8 cellular contexts compared by ENCODE assay signal in the genomic region with DNA sequence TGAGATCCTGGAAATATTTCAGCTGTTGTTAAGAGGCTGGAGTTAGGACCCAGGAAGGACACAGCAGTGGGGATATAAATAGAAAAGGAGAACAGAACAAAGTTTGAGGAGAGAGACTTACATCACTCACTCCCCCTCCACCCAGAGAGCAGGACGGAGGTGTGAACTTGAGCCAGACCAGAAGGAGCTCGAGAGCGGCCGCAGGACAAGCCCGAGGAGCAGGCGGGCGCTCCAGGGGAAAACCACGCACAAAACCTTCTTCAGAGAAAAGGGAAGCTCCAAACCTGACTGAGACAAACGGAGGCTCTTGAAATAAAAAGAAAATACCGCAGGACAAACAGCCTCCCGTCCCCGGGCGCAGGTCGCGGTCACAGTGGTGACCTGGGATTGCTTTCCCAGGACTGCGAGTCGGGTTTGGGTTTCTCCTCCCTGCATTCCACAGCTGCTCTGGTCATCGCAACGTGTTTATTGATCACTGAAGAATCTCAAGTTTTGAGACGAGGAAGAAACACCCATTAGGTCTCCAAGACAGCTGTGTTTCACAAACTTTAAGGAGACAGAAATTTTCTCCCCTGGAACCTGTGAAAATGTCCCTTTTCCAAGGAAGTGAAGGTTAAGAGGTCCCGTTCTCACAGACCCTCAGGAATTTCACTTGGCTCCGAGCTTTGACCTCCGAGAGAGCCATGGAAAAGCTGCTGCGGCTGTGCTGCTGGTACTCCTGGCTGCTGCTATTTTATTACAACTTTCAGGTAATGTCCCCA. TPM values are rescaled to one million over a fixed set of nuclear protein-coding genes. Genes with fewer than 3 reads are reported as not detected.
DNase-seq lines count a peak whose midpoint lies in the region; ATAC-seq and TF ChIP-seq lines count a peak whose summit lies in the region.

A gene (plus strand): TSS at position 125 of the 761 bp plus-strand sequence. CDS start 559 bp downstream, at position 684.

- no peak for TF ChIP-seq CTCF in type B pancreatic cell (conservative IDR thresholded peaks at IDR 0.05)

- no peak within 1 kb of the TSS for H3K4me3 ChIP-seq in CD4-positive, alpha-beta memory T cell (ENCODE audit: low read length in 2 of 2)

- ATAC-seq in HG03342 (IDR thresholded peaks at IDR 0.05; ENCODE audit: unreplicated experiment) (peak; percentile 55), HG03565 (IDR thresholded peaks at IDR 0.05; ENCODE audit: unreplicated experiment) (no peak)

- POLR2A ChIA-PET in CD4-positive, alpha-beta memory T cell (lab: Charles Lee; ENCODE audit: partially characterized antibody), result no interaction called here

- peak within 1 kb of the TSS; percentile 52 for H3K4me3 Mint-ChIP-seq in dendritic cell treated with granulocyte-macrophage colony-stimulating factor and Interleukin-4, amounts not matched to agents 40 ng/mL and 50 ng/mL, for 4 days
- peak within 1 kb of the TSS; percentile 67 for H3K4me3 Mint-ChIP-seq in type B pancreatic cell
- H3K4me3 Mint-ChIP-seq in CD4-positive, alpha-beta memory T cell, result no peak within 1 kb of the TSS

- no peak within 1 kb of the TSS for H3K27ac ChIP-seq in CD4-positive, alpha-beta memory T cell (ENCODE audit: low read depth, low read length)

- H3K27ac Mint-ChIP-seq in dendritic cell treated with granulocyte-macrophage colony-stimulating factor and Interleukin-4, amounts not matched to agents 40 ng/mL and 50 ng/mL, for 4 days, result peak within 1 kb of the TSS; percentile 47
- peak within 1 kb of the TSS; percentile 15 for H3K27ac Mint-ChIP-seq in type B pancreatic cell
- H3K27ac Mint-ChIP-seq in CD4-positive, alpha-beta memory T cell, result peak within 1 kb of the TSS in 1 of 7 donors; percentile 2

- DNase-seq in mesenteric fat pad (ENCODE audit: low spot score) (no peak), type B pancreatic cell (ENCODE audit: extremely low spot score, unreplicated experiment) (no peak), NCI-H2081 treated with DMSO at 0.1 percent for 48 hours (lab: John Stamatoyannopoulos, UW) (no peak)
- no peak for DNase-seq in CD4-positive, alpha-beta memory T cell
- no peak for DNase-seq in activated CD4-positive, alpha-beta T cell treated with anti-CD3 and anti-CD28 coated beads for 48 hours

- CTCF ChIA-PET in CD4-positive, alpha-beta memory T cell (lab: Charles Lee; ENCODE audit: partially characterized antibody), result no interaction called here

- H3K9me3 ChIP-seq in CD4-positive, alpha-beta memory T cell (ENCODE audit: control insufficient read depth in 1 of 2, low read length in 2 of 2), result no peaks in the 10 kb centered on the region

- H3K4me1 ChIP-seq in CD4-positive, alpha-beta memory T cell (ENCODE audit: insufficient read depth, low read length), result no peaks in the 10 kb centered on the region

- H3K9me3 Mint-ChIP-seq in dendritic cell treated with granulocyte-macrophage colony-stimulating factor and Interleukin-4, amounts not matched to agents 40 ng/mL and 50 ng/mL, for 4 days, result no peaks in the 10 kb centered on the region
- no peaks in the 10 kb centered on the region for H3K9me3 Mint-ChIP-seq in type B pancreatic cell
- no peaks in the 10 kb centered on the region for H3K9me3 Mint-ChIP-seq in CD4-positive, alpha-beta memory T cell

- H3K36me3 ChIP-seq in CD4-positive, alpha-beta memory T cell (ENCODE audit: insufficient read depth, low read length), result no peaks in the 10 kb centered on the region

- H3K27me3 ChIP-seq in CD4-positive, alpha-beta memory T cell (ENCODE audit: insufficient read depth, low read length), result no peaks in the 10 kb centered on the region

- no peaks in the 10 kb centered on the region for H3K36me3 Mint-ChIP-seq in dendritic cell treated with granulocyte-macrophage colony-stimulating factor and Interleukin-4, amounts not matched to agents 40 ng/mL and 50 ng/mL, for 4 days (ENCODE audit: low read depth)
- no peaks in the 10 kb centered on the region for H3K36me3 Mint-ChIP-seq in type B pancreatic cell
- H3K36me3 Mint-ChIP-seq in CD4-positive, alpha-beta memory T cell, result no peaks in the 10 kb centered on the region

- peaks cover 8% of the 10 kb centered on the region for H3K27me3 Mint-ChIP-seq in dendritic cell treated with granulocyte-macrophage colony-stimulating factor and Interleukin-4, amounts not matched to agents 40 ng/mL and 50 ng/mL, for 4 days
- H3K27me3 Mint-ChIP-seq in type B pancreatic cell, result peaks cover 21% of the 10 kb centered on the region
- H3K27me3 Mint-ChIP-seq in CD4-positive, alpha-beta memory T cell, result peaks cover 10 to 16% of the 10 kb centered on the region in 2 donors

- H3K4me1 Mint-ChIP-seq in dendritic cell treated with granulocyte-macrophage colony-stimulating factor and Interleukin-4, amounts not matched to agents 40 ng/mL and 50 ng/mL, for 4 days (ENCODE audit: low read depth), result peaks cover 35% of the 10 kb centered on the region
- peaks cover 31% of the 10 kb centered on the region for H3K4me1 Mint-ChIP-seq in type B pancreatic cell (ENCODE audit: unreplicated experiment)
- H3K4me1 Mint-ChIP-seq in CD4-positive, alpha-beta memory T cell, result peaks cover 0 to 6% (median 1%) of the 10 kb centered on the region in 4 donors

- intact Hi-C loops in dendritic cell treated with granulocyte-macrophage colony-stimulating factor and Interleukin-4, amounts not matched to agents 40 ng/mL and 50 ng/mL, for 4 days (cut with micrococcal nuclease), result no loop called here
- intact Hi-C loops in CD4-positive, alpha-beta memory T cell (cut with micrococcal nuclease), result no loop called here

RNA-seq across cellular contexts. Expression of the gene that starts here (rescaled TPM):
- total RNA-seq in mesenteric fat pad, result 28.5 TPM
- 2.6 and 11.0 TPM in 2 replicates for total RNA-seq in type B pancreatic cell (ENCODE audit: low replicate concordance)
- not detected for total RNA-seq in CD4-positive, alpha-beta memory T cell
- polyA plus RNA-seq in CD4-positive, alpha-beta memory T cell, result not detected

Comparison
In these comparisons a context has a peak if more than half of its experiments do, and no peak if none do; other contexts are left out.
1. H3K4me3 Mint-ChIP-seq: peak in dendritic cell treated with granulocyte-macrophage colony-stimulating factor and Interleukin-4, amounts not matched to agents 40 ng/mL and 50 ng/mL, for 4 days (single experiment) and type B pancreatic cell (single experiment); none in CD4-positive, alpha-beta memory T cell (0 of 8).